1 cellular context compared by ENCODE assay signal in the genomic region with DNA sequence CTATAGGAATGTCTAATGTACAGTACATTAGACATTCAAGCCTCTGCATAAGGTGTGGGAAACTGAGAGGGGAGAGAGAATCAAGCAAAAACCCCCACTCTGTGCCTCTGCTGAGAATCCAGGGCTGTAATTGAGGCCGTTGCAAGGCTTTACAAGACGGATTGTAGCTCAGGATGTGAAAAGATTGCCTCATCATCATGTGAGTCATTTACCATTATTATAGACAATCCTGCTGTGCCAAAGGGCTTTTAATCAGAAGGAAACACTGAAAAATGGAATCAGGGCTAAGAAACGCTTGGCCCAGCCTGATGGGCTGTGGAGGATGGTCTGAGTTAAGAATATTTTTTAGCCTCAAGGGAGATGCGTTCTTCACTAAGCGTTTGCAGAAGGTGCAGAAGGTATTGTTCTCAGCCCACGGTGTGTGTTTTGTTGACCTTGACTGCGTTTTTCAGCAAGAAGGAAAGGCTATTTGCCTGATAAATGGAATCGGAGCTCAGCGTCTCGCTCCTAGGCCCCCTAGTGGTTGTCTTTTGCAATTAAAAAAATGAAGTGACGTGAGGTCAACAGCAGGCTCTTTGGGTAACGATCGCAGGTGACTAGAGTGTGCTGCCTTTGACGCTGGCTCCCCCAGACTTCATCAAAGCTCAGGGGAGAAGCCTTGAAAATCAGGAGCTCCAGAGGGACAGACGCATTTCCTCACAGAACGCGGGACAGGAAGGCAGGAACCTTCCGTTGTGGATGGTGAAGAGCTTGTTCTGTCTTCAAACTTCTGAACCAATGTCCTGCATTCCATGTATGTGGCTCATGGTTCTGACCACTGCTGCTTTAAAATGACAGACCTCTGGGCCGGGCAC.
TF ChIP-seq lines count a peak whose summit lies in the region.

No MANE protein-coding gene starts in this region.

TF ChIP-seq in K562, 482 proteins besides CTCF, POLR2A, EP300 and RAD21 (continued from another document and continues in another):
- TF ChIP-seq TARDBP (IDR thresholded peaks at IDR 0.05) = no peak
- TF ChIP-seq RNF2 (IDR thresholded peaks at IDR 0.05) = no peak
- no peak for TF ChIP-seq OTX1 (CRISPR knock-in tag; IDR thresholded peaks at IDR 0.05)
- TF ChIP-seq, protein P1, sequence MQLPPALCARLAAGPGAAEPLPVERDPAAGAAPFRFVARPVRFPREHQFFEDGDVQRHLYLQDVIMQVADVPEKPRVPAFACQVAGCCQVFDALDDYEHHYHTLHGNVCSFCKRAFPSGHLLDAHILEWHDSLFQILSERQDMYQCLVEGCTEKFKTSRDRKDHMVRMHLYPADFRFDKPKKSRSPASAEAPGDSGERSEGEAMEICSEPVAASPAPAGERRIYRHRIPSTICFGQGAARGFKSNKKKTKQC (CRISPR knock-in tag; IDR thresholded peaks at IDR 0.05) = no peak
- TF ChIP-seq ZEB2 (IDR thresholded peaks at IDR 0.05) = 0 out of 2 replicates have a peak, but pooled peaks have one; percentile 40
- TF ChIP-seq, protein P2, sequence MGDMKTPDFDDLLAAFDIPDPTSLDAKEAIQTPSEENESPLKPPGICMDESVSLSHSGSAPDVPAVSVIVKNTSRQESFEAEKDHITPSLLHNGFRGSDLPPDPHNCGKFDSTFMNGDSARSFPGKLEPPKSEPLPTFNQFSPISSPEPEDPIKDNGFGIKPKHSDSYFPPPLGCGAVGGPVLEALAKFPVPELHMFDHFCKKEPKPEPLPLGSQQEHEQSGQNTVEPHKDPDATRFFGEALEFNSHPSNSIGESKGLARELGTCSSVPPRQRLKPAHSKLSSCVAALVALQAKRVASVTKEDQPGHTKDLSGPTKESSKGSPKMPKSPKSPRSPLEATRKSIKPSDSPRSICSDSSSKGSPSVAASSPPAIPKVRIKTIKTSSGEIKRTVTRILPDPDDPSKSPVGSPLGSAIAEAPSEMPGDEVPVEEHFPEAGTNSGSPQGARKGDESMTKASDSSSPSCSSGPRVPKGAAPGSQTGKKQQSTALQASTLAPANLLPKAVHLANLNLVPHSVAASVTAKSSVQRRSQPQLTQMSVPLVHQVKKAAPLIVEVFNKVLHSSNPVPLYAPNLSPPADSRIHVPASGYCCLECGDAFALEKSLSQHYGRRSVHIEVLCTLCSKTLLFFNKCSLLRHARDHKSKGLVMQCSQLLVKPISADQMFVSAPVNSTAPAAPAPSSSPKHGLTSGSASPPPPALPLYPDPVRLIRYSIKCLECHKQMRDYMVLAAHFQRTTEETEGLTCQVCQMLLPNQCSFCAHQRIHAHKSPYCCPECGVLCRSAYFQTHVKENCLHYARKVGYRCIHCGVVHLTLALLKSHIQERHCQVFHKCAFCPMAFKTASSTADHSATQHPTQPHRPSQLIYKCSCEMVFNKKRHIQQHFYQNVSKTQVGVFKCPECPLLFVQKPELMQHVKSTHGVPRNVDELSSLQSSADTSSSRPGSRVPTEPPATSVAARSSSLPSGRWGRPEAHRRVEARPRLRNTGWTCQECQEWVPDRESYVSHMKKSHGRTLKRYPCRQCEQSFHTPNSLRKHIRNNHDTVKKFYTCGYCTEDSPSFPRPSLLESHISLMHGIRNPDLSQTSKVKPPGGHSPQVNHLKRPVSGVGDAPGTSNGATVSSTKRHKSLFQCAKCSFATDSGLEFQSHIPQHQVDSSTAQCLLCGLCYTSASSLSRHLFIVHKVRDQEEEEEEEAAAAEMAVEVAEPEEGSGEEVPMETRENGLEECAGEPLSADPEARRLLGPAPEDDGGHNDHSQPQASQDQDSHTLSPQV (IDR thresholded peaks at IDR 0.05) = peak; percentile 88
- no peak for TF ChIP-seq CHD4 (IDR thresholded peaks at IDR 0.05; ENCODE audit: insufficient read depth, insufficient replicate concordance, low read depth, low read length, poor library complexity, severe bottlenecking)
- no peak for TF ChIP-seq FOXA1 (IDR thresholded peaks at IDR 0.05; ENCODE audit: borderline replicate concordance)
- TF ChIP-seq, protein P3, sequence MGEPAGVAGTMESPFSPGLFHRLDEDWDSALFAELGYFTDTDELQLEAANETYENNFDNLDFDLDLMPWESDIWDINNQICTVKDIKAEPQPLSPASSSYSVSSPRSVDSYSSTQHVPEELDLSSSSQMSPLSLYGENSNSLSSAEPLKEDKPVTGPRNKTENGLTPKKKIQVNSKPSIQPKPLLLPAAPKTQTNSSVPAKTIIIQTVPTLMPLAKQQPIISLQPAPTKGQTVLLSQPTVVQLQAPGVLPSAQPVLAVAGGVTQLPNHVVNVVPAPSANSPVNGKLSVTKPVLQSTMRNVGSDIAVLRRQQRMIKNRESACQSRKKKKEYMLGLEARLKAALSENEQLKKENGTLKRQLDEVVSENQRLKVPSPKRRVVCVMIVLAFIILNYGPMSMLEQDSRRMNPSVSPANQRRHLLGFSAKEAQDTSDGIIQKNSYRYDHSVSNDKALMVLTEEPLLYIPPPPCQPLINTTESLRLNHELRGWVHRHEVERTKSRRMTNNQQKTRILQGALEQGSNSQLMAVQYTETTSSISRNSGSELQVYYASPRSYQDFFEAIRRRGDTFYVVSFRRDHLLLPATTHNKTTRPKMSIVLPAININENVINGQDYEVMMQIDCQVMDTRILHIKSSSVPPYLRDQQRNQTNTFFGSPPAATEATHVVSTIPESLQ (CRISPR knock-in tag; IDR thresholded peaks at IDR 0.05) = no peak
- no peak for TF ChIP-seq MCM7 (IDR thresholded peaks at IDR 0.05)
- TF ChIP-seq, protein P4, sequence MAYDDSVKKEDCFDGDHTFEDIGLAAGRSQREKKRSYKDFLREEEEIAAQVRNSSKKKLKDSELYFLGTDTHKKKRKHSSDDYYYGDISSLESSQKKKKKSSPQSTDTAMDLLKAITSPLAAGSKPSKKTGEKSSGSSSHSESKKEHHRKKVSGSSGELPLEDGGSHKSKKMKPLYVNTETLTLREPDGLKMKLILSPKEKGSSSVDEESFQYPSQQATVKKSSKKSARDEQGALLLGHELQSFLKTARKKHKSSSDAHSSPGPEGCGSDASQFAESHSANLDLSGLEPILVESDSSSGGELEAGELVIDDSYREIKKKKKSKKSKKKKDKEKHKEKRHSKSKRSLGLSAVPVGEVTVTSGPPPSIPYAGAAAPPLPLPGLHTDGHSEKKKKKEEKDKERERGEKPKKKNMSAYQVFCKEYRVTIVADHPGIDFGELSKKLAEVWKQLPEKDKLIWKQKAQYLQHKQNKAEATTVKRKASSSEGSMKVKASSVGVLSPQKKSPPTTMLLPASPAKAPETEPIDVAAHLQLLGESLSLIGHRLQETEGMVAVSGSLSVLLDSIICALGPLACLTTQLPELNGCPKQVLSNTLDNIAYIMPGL (CRISPR knock-in tag; IDR thresholded peaks at IDR 0.05) = no peak
- no peak for TF ChIP-seq ATF1 (CRISPR knock-in tag; IDR thresholded peaks at IDR 0.05)
- peak; percentile 70 for TF ChIP-seq ATF1 (tag; IDR thresholded peaks at IDR 0.05)
- TF ChIP-seq ESRRB (CRISPR knock-in tag; IDR thresholded peaks at IDR 0.05; ENCODE audit: borderline replicate concordance) = no peak
- TF ChIP-seq, protein P5, sequence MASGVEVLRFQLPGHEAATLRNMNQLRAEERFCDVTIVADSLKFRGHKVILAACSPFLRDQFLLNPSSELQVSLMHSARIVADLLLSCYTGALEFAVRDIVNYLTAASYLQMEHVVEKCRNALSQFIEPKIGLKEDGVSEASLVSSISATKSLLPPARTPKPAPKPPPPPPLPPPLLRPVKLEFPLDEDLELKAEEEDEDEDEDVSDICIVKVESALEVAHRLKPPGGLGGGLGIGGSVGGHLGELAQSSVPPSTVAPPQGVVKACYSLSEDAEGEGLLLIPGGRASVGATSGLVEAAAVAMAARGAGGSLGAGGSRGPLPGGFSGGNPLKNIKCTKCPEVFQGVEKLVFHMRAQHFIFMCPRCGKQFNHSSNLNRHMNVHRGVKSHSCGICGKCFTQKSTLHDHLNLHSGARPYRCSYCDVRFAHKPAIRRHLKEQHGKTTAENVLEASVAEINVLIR (CRISPR knock-in tag; IDR thresholded peaks at IDR 0.05) = no peak
- TF ChIP-seq, protein P6, sequence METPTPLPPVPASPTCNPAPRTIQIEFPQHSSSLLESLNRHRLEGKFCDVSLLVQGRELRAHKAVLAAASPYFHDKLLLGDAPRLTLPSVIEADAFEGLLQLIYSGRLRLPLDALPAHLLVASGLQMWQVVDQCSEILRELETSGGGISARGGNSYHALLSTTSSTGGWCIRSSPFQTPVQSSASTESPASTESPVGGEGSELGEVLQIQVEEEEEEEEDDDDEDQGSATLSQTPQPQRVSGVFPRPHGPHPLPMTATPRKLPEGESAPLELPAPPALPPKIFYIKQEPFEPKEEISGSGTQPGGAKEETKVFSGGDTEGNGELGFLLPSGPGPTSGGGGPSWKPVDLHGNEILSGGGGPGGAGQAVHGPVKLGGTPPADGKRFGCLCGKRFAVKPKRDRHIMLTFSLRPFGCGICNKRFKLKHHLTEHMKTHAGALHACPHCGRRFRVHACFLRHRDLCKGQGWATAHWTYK (CRISPR knock-in tag; IDR thresholded peaks at IDR 0.05) = no peak
- TF ChIP-seq ZNF24 (IDR thresholded peaks at IDR 0.05) = 0 out of 2 replicates have a peak, but pooled peaks have one; percentile 34
- no peak for TF ChIP-seq ZC3H11A (IDR thresholded peaks at IDR 0.05; ENCODE audit: low read depth, low read length)
- no peak for TF ChIP-seq SUPT5H (IDR thresholded peaks at IDR 0.05)
- TF ChIP-seq COPS2 (conservative IDR thresholded peaks at IDR 0.05) = no peak
- no peak for TF ChIP-seq HLTF (IDR thresholded peaks at IDR 0.05)
- TF ChIP-seq, protein P7, sequence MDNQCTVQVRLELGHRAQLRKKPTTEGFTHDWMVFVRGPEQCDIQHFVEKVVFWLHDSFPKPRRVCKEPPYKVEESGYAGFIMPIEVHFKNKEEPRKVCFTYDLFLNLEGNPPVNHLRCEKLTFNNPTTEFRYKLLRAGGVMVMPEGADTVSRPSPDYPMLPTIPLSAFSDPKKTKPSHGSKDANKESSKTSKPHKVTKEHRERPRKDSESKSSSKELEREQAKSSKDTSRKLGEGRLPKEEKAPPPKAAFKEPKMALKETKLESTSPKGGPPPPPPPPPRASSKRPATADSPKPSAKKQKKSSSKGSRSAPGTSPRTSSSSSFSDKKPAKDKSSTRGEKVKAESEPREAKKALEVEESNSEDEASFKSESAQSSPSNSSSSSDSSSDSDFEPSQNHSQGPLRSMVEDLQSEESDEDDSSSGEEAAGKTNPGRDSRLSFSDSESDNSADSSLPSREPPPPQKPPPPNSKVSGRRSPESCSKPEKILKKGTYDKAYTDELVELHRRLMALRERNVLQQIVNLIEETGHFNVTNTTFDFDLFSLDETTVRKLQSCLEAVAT (IDR thresholded peaks at IDR 0.05) = no peak
- peak; percentile 64; the same call in 1 of the 2 replicates for TF ChIP-seq XRCC5 (IDR thresholded peaks at IDR 0.05; ENCODE audit: low read depth, low read length)
- TF ChIP-seq, protein P8, sequence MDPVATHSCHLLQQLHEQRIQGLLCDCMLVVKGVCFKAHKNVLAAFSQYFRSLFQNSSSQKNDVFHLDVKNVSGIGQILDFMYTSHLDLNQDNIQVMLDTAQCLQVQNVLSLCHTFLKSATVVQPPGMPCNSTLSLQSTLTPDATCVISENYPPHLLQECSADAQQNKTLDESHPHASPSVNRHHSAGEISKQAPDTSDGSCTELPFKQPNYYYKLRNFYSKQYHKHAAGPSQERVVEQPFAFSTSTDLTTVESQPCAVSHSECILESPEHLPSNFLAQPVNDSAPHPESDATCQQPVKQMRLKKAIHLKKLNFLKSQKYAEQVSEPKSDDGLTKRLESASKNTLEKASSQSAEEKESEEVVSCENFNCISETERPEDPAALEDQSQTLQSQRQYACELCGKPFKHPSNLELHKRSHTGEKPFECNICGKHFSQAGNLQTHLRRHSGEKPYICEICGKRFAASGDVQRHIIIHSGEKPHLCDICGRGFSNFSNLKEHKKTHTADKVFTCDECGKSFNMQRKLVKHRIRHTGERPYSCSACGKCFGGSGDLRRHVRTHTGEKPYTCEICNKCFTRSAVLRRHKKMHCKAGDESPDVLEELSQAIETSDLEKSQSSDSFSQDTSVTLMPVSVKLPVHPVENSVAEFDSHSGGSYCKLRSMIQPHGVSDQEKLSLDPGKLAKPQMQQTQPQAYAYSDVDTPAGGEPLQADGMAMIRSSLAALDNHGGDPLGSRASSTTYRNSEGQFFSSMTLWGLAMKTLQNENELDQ (CRISPR knock-in tag; IDR thresholded peaks at IDR 0.05; ENCODE audit: borderline replicate concordance) = no peak
- no peak for TF ChIP-seq MCM5 (IDR thresholded peaks at IDR 0.05; ENCODE audit: low read depth)
- TF ChIP-seq ZNF23 (CRISPR knock-in tag; IDR thresholded peaks at IDR 0.05) = no peak
- TF ChIP-seq HNRNPUL1 (IDR thresholded peaks at IDR 0.05; ENCODE audit: low read length) = no peak
- TF ChIP-seq, protein P9, sequence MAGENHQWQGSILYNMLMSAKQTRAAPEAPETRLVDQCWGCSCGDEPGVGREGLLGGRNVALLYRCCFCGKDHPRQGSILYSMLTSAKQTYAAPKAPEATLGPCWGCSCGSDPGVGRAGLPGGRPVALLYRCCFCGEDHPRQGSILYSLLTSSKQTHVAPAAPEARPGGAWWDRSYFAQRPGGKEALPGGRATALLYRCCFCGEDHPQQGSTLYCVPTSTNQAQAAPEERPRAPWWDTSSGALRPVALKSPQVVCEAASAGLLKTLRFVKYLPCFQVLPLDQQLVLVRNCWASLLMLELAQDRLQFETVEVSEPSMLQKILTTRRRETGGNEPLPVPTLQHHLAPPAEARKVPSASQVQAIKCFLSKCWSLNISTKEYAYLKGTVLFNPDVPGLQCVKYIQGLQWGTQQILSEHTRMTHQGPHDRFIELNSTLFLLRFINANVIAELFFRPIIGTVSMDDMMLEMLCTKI (IDR thresholded peaks at IDR 0.05; ENCODE audit: partially characterized antibody) = no peak
- TF ChIP-seq FOXK1 (CRISPR knock-in tag; IDR thresholded peaks at IDR 0.05; ENCODE audit: borderline replicate concordance) = no peak
- TF ChIP-seq ZNF146 (CRISPR knock-in tag; IDR thresholded peaks at IDR 0.05; ENCODE audit: unreplicated experiment) = no peak
- TF ChIP-seq SAP30 (IDR thresholded peaks at IDR 0.05; ENCODE audit: borderline replicate concordance, insufficient read depth, low read depth, low read length, poor library complexity, severe bottlenecking) = no peak
- TF ChIP-seq PTRF (tag; IDR thresholded peaks at IDR 0.05) = no peak
- no peak for TF ChIP-seq ZKSCAN3 (CRISPR knock-in tag; IDR thresholded peaks at IDR 0.05)
- TF ChIP-seq ZNF436 (CRISPR knock-in tag; IDR thresholded peaks at IDR 0.05) = no peak
- TF ChIP-seq, protein P10, sequence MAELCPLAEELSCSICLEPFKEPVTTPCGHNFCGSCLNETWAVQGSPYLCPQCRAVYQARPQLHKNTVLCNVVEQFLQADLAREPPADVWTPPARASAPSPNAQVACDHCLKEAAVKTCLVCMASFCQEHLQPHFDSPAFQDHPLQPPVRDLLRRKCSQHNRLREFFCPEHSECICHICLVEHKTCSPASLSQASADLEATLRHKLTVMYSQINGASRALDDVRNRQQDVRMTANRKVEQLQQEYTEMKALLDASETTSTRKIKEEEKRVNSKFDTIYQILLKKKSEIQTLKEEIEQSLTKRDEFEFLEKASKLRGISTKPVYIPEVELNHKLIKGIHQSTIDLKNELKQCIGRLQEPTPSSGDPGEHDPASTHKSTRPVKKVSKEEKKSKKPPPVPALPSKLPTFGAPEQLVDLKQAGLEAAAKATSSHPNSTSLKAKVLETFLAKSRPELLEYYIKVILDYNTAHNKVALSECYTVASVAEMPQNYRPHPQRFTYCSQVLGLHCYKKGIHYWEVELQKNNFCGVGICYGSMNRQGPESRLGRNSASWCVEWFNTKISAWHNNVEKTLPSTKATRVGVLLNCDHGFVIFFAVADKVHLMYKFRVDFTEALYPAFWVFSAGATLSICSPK (IDR thresholded peaks at IDR 0.05; ENCODE audit: borderline replicate concordance) = no peak
